In the genomic region with DNA sequence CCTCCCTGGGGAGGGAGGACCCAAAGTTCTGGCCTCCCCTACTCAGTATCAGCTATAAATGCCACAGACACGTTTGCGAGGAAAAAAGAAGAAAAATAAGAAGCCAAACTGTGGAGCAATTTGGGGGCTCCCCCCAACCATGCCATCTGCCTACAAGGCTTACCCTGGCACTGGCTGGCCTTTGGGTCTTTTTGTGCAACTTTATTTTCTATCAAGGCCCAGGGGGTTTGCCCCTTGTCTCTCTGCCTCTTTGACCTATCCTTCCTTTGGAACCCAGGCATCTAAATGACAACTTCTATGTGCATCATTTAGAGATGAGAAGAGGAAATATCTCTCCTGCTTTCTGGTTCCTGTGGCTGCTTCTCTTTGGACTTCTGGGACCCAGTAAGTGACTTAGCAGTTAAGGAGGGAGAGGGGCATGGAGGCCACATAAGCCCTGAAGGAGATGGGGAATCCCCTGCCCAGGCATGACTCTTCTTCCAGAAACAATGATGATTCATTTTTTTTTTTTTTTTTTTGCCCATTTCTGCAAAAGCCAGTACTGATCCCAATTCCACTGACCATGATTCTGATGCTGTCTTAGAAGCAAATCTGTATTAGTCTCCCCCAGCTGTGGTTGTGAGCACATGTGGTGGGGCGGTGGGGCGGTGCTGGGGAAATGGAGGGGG, we compare ENCODE assay signal across 14 cellular contexts. TPM values are rescaled to one million over a fixed set of nuclear protein-coding genes. Genes with fewer than 3 reads are reported as not detected.
DNase-seq lines count a peak whose midpoint lies in the region; ATAC-seq and TF ChIP-seq lines count a peak whose summit lies in the region.
"Had no signal": no experiment of that assay in that cellular context is flagged by ENCODE, and none has a peak within 500 bp of the region (broad histone marks: within the 10 kb centered on the region; RNA-seq: fewer than 3 reads in every experiment).

MUC22 (plus strand) TSS at position 82 of the 668 bp plus-strand sequence; CDS start at position 315, 233 bp downstream.

- no peak within 1 kb of the TSS for H3K27ac ChIP-seq in RWPE2 (ENCODE audit: poor library complexity, severe bottlenecking)
- no peak within 1 kb of the TSS for H3K27ac ChIP-seq in upper lobe of right lung
- H3K27ac ChIP-seq: VCaP had no signal

- no peak for TF ChIP-seq CTCF in RWPE2 (IDR thresholded peaks at IDR 0.05; ENCODE audit: poor library complexity, severe bottlenecking)
- TF ChIP-seq CTCF in foreskin fibroblast (IDR thresholded peaks at IDR 0.05; ENCODE audit: low read depth, low read length) = no peak
- no peak for TF ChIP-seq CTCF in upper lobe of right lung (IDR thresholded peaks at IDR 0.05)

- no peaks in the 10 kb centered on the region for H3K9me3 Mint-ChIP-seq in activated T-cell treated with anti-CD3 and anti-CD28 coated beads, Interleukin-2, amount 50 U/mL, for 4 hours
- H3K9me3 Mint-ChIP-seq in stimulated activated effector memory CD8-positive, alpha-beta T cell treated with anti-CD3 and anti-CD28 coated beads, Interleukin-12 subunit alpha, Interleukin-12 subunit beta, amount 100 ng/mL, for 72 hours = peaks cover 3% of the 10 kb centered on the region

- no peaks in the 10 kb centered on the region for H3K4me1 Mint-ChIP-seq in activated T-cell treated with anti-CD3 and anti-CD28 coated beads, Interleukin-2, amount 50 U/mL, for 4 hours (ENCODE audit: low read depth)
- H3K4me1 Mint-ChIP-seq in stimulated activated effector memory CD8-positive, alpha-beta T cell treated with anti-CD3 and anti-CD28 coated beads, Interleukin-12 subunit alpha, Interleukin-12 subunit beta, amount 100 ng/mL, for 72 hours = peaks cover 7% of the 10 kb centered on the region
- H3K4me1 Mint-ChIP-seq: B cell; naive thymus-derived CD8-positive, alpha-beta T cell had no signal

- H3K4me3 ChIP-seq in RWPE2 (ENCODE audit: severe bottlenecking) (no peak within 1 kb of the TSS), foreskin fibroblast (ENCODE audit: low read depth in 1 of 2, low read length in 2 of 2) (no peak within 1 kb of the TSS), upper lobe of right lung (no peak within 1 kb of the TSS)
- H3K4me3 ChIP-seq: HAP-1, skin epidermis had no signal

- H3K27me3 ChIP-seq in RWPE2 (ENCODE audit: insufficient read depth, poor library complexity, severe bottlenecking) (no peaks in the 10 kb centered on the region), upper lobe of right lung (no peaks in the 10 kb centered on the region)

- ATAC-seq in activated T-cell treated with anti-CD3 and anti-CD28 coated beads, Interleukin-2, amount 50 U/mL, for 4 hours = peak; percentile 72 to 83
- ATAC-seq in RWPE2 (ENCODE audit: low read depth) = peak; percentile 56
- ATAC-seq in stimulated activated effector memory CD8-positive, alpha-beta T cell treated with anti-CD3 and anti-CD28 coated beads, Interleukin-12 subunit alpha, Interleukin-12 subunit beta, amount 100 ng/mL, for 72 hours = peak; percentile 77
- ATAC-seq in GM19324 (IDR thresholded peaks at IDR 0.05; ENCODE audit: low FRiP score, unreplicated experiment) = no peak
- ATAC-seq in upper lobe of right lung = no peak
- ATAC-seq: naive thymus-derived CD8-positive, alpha-beta T cell had no signal

- no peak within 1 kb of the TSS for H3K27ac Mint-ChIP-seq in stimulated activated effector memory CD8-positive, alpha-beta T cell treated with anti-CD3 and anti-CD28 coated beads, Interleukin-12 subunit alpha, Interleukin-12 subunit beta, amount 100 ng/mL, for 72 hours
- H3K27ac Mint-ChIP-seq: B cell; naive thymus-derived CD8-positive, alpha-beta T cell had no signal

- no peak within 1 kb of the TSS for H3K4me3 Mint-ChIP-seq in activated T-cell treated with anti-CD3 and anti-CD28 coated beads, Interleukin-2, amount 50 U/mL, for 4 hours
- H3K4me3 Mint-ChIP-seq in stimulated activated effector memory CD8-positive, alpha-beta T cell treated with anti-CD3 and anti-CD28 coated beads, Interleukin-12 subunit alpha, Interleukin-12 subunit beta, amount 100 ng/mL, for 72 hours = no peak within 1 kb of the TSS
- H3K4me3 Mint-ChIP-seq: B cell; naive thymus-derived CD8-positive, alpha-beta T cell had no signal

- H3K4me1 ChIP-seq in RWPE2 (ENCODE audit: insufficient read depth, poor library complexity, severe bottlenecking) (peaks cover 10% of the 10 kb centered on the region), upper lobe of right lung (no peaks in the 10 kb centered on the region)
- H3K4me1 ChIP-seq: HAP-1 had no signal

- H3K36me3 ChIP-seq in RWPE2 (ENCODE audit: low read depth) (no peaks in the 10 kb centered on the region), upper lobe of right lung (no peaks in the 10 kb centered on the region)
- H3K36me3 ChIP-seq: HAP-1 had no signal

- peaks cover 26% of the 10 kb centered on the region for H3K27me3 Mint-ChIP-seq in activated T-cell treated with anti-CD3 and anti-CD28 coated beads, Interleukin-2, amount 50 U/mL, for 4 hours (ENCODE audit: low read depth)

- H3K36me3 Mint-ChIP-seq in activated T-cell treated with anti-CD3 and anti-CD28 coated beads, Interleukin-2, amount 50 U/mL, for 4 hours (ENCODE audit: insufficient read depth) = no peaks in the 10 kb centered on the region
- H3K36me3 Mint-ChIP-seq in stimulated activated effector memory CD8-positive, alpha-beta T cell treated with anti-CD3 and anti-CD28 coated beads, Interleukin-12 subunit alpha, Interleukin-12 subunit beta, amount 100 ng/mL, for 72 hours = no peaks in the 10 kb centered on the region

- intact Hi-C loops in upper lobe of right lung (cut with DNase I) = no loop called here

- no peak for DNase-seq in activated T-cell treated with anti-CD3 and anti-CD28 coated beads, Interleukin-2, amount 50 U/mL, for 4 hours
- DNase-seq in activated T-cell treated with anti-CD3 and anti-CD28 coated beads, Interleukin-2, amount 50 U/mL, for 1 hour = no peak
- DNase-seq in RWPE2 (ENCODE audit: low spot score) (no peak), foreskin fibroblast (peak; percentile 21 to 49), NCI-H146 treated with DMSO at 0.1 percent for 48 hours (lab: John Stamatoyannopoulos, UW; ENCODE audit: unreplicated experiment) (no peak), upper lobe of right lung (no peak)
- DNase-seq in stimulated activated effector memory CD8-positive, alpha-beta T cell treated with anti-CD3 and anti-CD28 coated beads, Interleukin-12 subunit alpha, Interleukin-12 subunit beta, amount 100 ng/mL, for 72 hours (ENCODE audit: low spot score in 2 of 2) = no peak
- DNase-seq: Kasumi-1; naive thymus-derived CD8-positive, alpha-beta T cell had no signal

- H3K9me3 ChIP-seq in RWPE2 (ENCODE audit: severe bottlenecking) (no peaks in the 10 kb centered on the region), upper lobe of right lung (no peaks in the 10 kb centered on the region)
- H3K9me3 ChIP-seq: HAP-1 had no signal

RNA-seq across cellular contexts. Expression of gene MUC22, which starts in this region (rescaled TPM):
- not detected for total RNA-seq in activated T-cell treated with anti-CD3 and anti-CD28 coated beads, Interleukin-2, amount 50 U/mL, for 4 hours
- not detected for total RNA-seq in upper lobe of right lung
- total RNA-seq: B cell; naive thymus-derived CD8-positive, alpha-beta T cell had no signal

Comparison
In these comparisons a context has a peak if more than half of its experiments do, and no peak if none do; other contexts are left out.
1. Peak in ATAC-seq in activated T-cell treated with anti-CD3 and anti-CD28 coated beads, Interleukin-2, amount 50 U/mL, for 4 hours; RNA of the gene not detected or under 1 TPM.
2. ATAC-seq: peak in RWPE2 (single experiment) and stimulated activated effector memory CD8-positive, alpha-beta T cell treated with anti-CD3 and anti-CD28 coated beads, Interleukin-12 subunit alpha, Interleukin-12 subunit beta, amount 100 ng/mL, for 72 hours (single experiment); none in GM19324 (single experiment) and upper lobe of right lung (single experiment).
3. DNase-seq: peak in foreskin fibroblast (2 of 2); none in activated T-cell treated with anti-CD3 and anti-CD28 coated beads, Interleukin-2, amount 50 U/mL, for 4 hours (single experiment), activated T-cell treated with anti-CD3 and anti-CD28 coated beads, Interleukin-2, amount 50 U/mL, for 1 hour (single experiment), RWPE2 (single experiment), stimulated activated effector memory CD8-positive, alpha-beta T cell treated with anti-CD3 and anti-CD28 coated beads, Interleukin-12 subunit alpha, Interleukin-12 subunit beta, amount 100 ng/mL, for 72 hours (0 of 2), NCI-H146 treated with DMSO at 0.1 percent for 48 hours (single experiment) and upper lobe of right lung (single experiment).